In the genomic region with DNA sequence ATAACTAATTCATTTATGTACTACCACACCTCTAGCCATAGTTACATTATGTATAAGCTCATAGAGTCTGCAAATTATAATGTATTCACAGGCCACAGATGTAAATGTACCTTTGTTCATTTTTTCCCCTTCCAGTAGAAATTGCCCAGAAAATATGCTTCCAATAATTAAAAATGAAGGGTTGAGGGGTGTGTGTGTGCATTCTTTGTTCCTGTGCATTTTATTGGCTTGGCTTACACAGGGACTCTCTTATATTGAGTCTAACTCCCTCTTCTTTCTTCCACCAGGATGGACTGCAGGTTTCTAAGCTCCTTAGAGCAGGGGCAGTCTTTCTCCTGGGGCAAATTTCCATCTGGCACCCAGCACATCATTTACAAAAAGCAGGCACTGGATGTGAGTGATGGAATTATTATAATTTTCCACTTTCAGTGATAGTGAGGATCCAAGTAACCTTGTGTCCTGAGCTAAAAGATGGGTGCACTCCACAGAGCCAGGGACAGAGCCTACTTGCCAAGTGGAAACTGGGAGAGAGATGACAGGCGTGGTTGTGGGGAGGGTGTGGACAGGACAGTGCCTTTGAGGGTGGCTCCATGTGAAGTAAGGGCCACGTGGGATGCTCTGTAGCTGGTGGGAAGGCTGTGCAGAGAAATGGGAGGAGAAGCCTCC, we compare ENCODE assay signal across 1 cellular context.
TF ChIP-seq lines count a peak whose summit lies in the region.

No MANE protein-coding gene starts in this region.

TF ChIP-seq in IMR-90, 13 proteins besides CTCF, POLR2A, EP300 and RAD21:
- TF ChIP-seq, protein P1, sequence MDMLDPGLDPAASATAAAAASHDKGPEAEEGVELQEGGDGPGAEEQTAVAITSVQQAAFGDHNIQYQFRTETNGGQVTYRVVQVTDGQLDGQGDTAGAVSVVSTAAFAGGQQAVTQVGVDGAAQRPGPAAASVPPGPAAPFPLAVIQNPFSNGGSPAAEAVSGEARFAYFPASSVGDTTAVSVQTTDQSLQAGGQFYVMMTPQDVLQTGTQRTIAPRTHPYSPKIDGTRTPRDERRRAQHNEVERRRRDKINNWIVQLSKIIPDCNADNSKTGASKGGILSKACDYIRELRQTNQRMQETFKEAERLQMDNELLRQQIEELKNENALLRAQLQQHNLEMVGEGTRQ (IDR thresholded peaks at IDR 0.05; ENCODE audit: low read depth, low read length) = no peak
- TF ChIP-seq NFE2L2 (IDR thresholded peaks at IDR 0.05; ENCODE audit: low read depth, low read length) = no peak
- no peak for TF ChIP-seq SMC3 (IDR thresholded peaks at IDR 0.05; ENCODE audit: low read depth, low read length)
- no peak for TF ChIP-seq FOS (IDR thresholded peaks at IDR 0.05; ENCODE audit: low read depth, low read length)
- no peak for TF ChIP-seq RFX5 (IDR thresholded peaks at IDR 0.05; ENCODE audit: low read depth, low read length)
- no peak for TF ChIP-seq MAZ (IDR thresholded peaks at IDR 0.05; ENCODE audit: borderline replicate concordance, low read depth, low read length)
- no peak for TF ChIP-seq MXI1 (IDR thresholded peaks at IDR 0.05; ENCODE audit: borderline replicate concordance, low read depth, low read length)
TF ChIP-seq in IMR-90: peak in this region for 0.
